9 cellular contexts compared by ENCODE assay signal in genomic region chr11:121930004-121930965, GRCh38.
DNase-seq lines count a peak whose midpoint lies in the region; ATAC-seq, FAIRE-seq and TF ChIP-seq lines count a peak whose summit lies in the region.
"Had no signal": no experiment of that assay in that cellular context is flagged by ENCODE, and none has a peak within 500 bp of the region (broad histone marks: within the 10 kb centered on the region; RNA-seq: fewer than 3 reads in every experiment).

No MANE protein-coding gene starts in this region.

- DNase-seq in AG04450 (ENCODE audit: low read depth, low spot score) (no peak), D721Med (ENCODE audit: insufficient read length, low spot score) (no peak), NCI-H82 (lab: John Stamatoyannopoulos, UW) (no peak), DMS114 treated with DMSO at 0.1 percent for 48 hours (lab: John Stamatoyannopoulos, UW; ENCODE audit: unreplicated experiment) (no peak), NCI-H128 (lab: John Stamatoyannopoulos, UW; ENCODE audit: unreplicated experiment) (no peak)
- DNase-seq: CD8-positive, alpha-beta T cell had no signal

- H3K27ac ChIP-seq in AG04450 (ENCODE audit: low read depth, low read length) (no peak overlapping the region), cingulate gyrus (ENCODE audit: low read depth, low read length) (peak overlapping the region; percentile 80)

- POLR2A ChIA-PET in AG04450 (lab: Yijun Ruan, JAX): no interaction called here

- H3K9me3 ChIP-seq in AG04450 (ENCODE audit: control insufficient read depth, insufficient read depth, low read length) (no peaks in the 10 kb centered on the region), mononuclear cell (ENCODE audit: low read depth, low read length) (no peaks in the 10 kb centered on the region)

- ATAC-seq in HG02678 (IDR thresholded peaks at IDR 0.05; ENCODE audit: unreplicated experiment): peak; percentile 52
- ATAC-seq: CD8-positive, alpha-beta T cell had no signal

- H3K4me3 ChIP-seq in AG04450 (ENCODE audit: low read depth, low read length): peak overlapping the region; percentile 33
- H3K4me3 ChIP-seq in mononuclear cell (ENCODE audit: low read length): peak overlapping the region; percentile 17

- peaks cover 16% of the 10 kb centered on the region for H3K4me1 ChIP-seq in mononuclear cell (ENCODE audit: insufficient read depth, low read length)

- CTCF ChIA-PET in AG04450 (lab: Charles Lee): no interaction called here

- H3K27me3 ChIP-seq in AG04450 (ENCODE audit: control insufficient read depth, insufficient read depth, low read length) (no peaks in the 10 kb centered on the region), mononuclear cell (ENCODE audit: insufficient read depth, low read length) (peaks cover 23% of the 10 kb centered on the region)

- no peak for FAIRE-seq in D721Med (lab: Jason Lieb, UNC)

- no peak for TF ChIP-seq CTCF in AG04450 (IDR thresholded peaks at IDR 0.05; ENCODE audit: low read depth, low read length)
- no peak for TF ChIP-seq CTCF in D721Med (IDR thresholded peaks at IDR 0.05; ENCODE audit: insufficient read depth, missing control alignments)
